1 cellular context compared by ENCODE assay signal in the genomic region with DNA sequence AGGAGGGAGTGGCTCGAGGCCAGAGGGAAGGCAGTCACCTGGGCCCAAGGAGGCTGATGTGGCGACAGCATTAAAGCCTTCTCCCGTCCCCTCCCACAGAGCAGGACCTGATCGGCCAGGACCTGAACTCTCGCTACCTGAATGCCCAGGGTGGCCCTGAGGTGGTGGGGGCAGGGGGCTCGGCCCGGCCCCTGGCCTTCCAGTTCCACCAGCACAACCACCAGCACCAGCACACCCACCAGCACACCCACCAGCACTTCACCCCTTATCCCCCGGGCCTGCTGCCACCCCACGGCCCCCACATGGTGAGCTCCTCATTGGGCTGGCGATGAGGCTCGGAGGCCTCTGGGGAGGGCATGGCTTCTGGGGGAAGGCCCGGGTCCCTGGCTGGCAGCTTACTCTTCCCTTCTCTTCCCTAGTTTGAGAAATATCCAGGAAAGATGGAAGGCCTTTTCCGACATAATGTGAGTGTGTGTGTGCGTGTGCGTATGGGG.
TF ChIP-seq lines count a peak whose summit lies in the region.

No MANE protein-coding gene starts in this region.

TF ChIP-seq in HepG2, 621 proteins besides CTCF, POLR2A, EP300 and RAD21:
- no peak for TF ChIP-seq ZNF24 (IDR thresholded peaks at IDR 0.05)
- TF ChIP-seq, protein P1, sequence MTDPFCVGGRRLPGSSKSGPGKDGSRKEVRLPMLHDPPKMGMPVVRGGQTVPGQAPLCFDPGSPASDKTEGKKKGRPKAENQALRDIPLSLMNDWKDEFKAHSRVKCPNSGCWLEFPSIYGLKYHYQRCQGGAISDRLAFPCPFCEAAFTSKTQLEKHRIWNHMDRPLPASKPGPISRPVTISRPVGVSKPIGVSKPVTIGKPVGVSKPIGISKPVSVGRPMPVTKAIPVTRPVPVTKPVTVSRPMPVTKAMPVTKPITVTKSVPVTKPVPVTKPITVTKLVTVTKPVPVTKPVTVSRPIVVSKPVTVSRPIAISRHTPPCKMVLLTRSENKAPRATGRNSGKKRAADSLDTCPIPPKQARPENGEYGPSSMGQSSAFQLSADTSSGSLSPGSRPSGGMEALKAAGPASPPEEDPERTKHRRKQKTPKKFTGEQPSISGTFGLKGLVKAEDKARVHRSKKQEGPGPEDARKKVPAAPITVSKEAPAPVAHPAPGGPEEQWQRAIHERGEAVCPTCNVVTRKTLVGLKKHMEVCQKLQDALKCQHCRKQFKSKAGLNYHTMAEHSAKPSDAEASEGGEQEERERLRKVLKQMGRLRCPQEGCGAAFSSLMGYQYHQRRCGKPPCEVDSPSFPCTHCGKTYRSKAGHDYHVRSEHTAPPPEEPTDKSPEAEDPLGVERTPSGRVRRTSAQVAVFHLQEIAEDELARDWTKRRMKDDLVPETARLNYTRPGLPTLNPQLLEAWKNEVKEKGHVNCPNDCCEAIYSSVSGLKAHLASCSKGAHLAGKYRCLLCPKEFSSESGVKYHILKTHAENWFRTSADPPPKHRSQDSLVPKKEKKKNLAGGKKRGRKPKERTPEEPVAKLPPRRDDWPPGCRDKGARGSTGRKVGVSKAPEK (CRISPR knock-in tag; IDR thresholded peaks at IDR 0.05; ENCODE audit: borderline replicate concordance) = no peak
- TF ChIP-seq, protein P2, sequence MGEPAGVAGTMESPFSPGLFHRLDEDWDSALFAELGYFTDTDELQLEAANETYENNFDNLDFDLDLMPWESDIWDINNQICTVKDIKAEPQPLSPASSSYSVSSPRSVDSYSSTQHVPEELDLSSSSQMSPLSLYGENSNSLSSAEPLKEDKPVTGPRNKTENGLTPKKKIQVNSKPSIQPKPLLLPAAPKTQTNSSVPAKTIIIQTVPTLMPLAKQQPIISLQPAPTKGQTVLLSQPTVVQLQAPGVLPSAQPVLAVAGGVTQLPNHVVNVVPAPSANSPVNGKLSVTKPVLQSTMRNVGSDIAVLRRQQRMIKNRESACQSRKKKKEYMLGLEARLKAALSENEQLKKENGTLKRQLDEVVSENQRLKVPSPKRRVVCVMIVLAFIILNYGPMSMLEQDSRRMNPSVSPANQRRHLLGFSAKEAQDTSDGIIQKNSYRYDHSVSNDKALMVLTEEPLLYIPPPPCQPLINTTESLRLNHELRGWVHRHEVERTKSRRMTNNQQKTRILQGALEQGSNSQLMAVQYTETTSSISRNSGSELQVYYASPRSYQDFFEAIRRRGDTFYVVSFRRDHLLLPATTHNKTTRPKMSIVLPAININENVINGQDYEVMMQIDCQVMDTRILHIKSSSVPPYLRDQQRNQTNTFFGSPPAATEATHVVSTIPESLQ (CRISPR knock-in tag; conservative IDR thresholded peaks at IDR 0.05) = no peak
- peak; percentile 44; the same call in 1 of the 2 replicates for TF ChIP-seq RBFOX2 (IDR thresholded peaks at IDR 0.05; ENCODE audit: low read depth, low read length)
- no peak for TF ChIP-seq HOXA3 (CRISPR knock-in tag; IDR thresholded peaks at IDR 0.05)
- TF ChIP-seq FOXC1 (CRISPR knock-in tag; IDR thresholded peaks at IDR 0.05; ENCODE audit: borderline replicate concordance) = no peak
- no peak for TF ChIP-seq JUND (CRISPR knock-in tag; IDR thresholded peaks at IDR 0.05)
- TF ChIP-seq ZNF496 (CRISPR knock-in tag; IDR thresholded peaks at IDR 0.05; ENCODE audit: insufficient replicate concordance) = no peak
